Comparison of ENCODE assay signal across 13 cellular contexts in genomic region chr11:95688501-95689222, GRCh38.
DNase-seq lines count a peak whose midpoint lies in the region; ATAC-seq, FAIRE-seq and TF ChIP-seq lines count a peak whose summit lies in the region.
"Had no signal": no experiment of that assay in that cellular context is flagged by ENCODE, and none has a peak within 500 bp of the region (broad histone marks: within the 10 kb centered on the region; RNA-seq: fewer than 3 reads in every experiment).

No MANE protein-coding gene starts in this region.

- no peak for TF ChIP-seq POLR2A in vagina (IDR thresholded peaks at IDR 0.05)

- H3K36me3 Mint-ChIP-seq in activated naive CD4-positive, alpha-beta T cell treated with anti-CD3 and anti-CD28 coated beads, Interleukin-2, amount 50 U/mL, for 72 hours, result peaks cover 8 to 18% of the 10 kb centered on the region in 2 donors

- no peaks in the 10 kb centered on the region for H3K9me3 Mint-ChIP-seq in activated naive CD4-positive, alpha-beta T cell treated with anti-CD3 and anti-CD28 coated beads, Interleukin-2, amount 50 U/mL, for 72 hours

- intact Hi-C loops in vagina (cut with DNase I), result no loop called here

- no peak for DNase-seq in activated naive CD4-positive, alpha-beta T cell treated with anti-CD3 and anti-CD28 coated beads, Interleukin-2, amount 50 U/mL, for 72 hours (ENCODE audit: low spot score in 2 of 2)
- no peak for DNase-seq in activated naive CD4-positive, alpha-beta T cell treated with Interleukin-2 at 50 U/mL for 16 hours
- DNase-seq in RWPE2 (ENCODE audit: low spot score), result no peak
- no peak for DNase-seq in vagina (ENCODE audit: extremely low spot score in 2 of 2)
- no peak for DNase-seq in frontal cortex (ENCODE audit: low spot score in 2 of 2)
- DNase-seq in glomerular visceral epithelial cell (ENCODE audit: extremely low spot score), result no peak
- DNase-seq: DMS79 treated with DMSO at 0.1 percent for 48 hours, midbrain, NCI-H1694, NCI-H774, posterior cingulate gyrus had no signal

- H3K27ac Mint-ChIP-seq in activated naive CD4-positive, alpha-beta T cell treated with anti-CD3 and anti-CD28 coated beads, Interleukin-2, amount 50 U/mL, for 72 hours, result no peak overlapping the region

- H3K27ac ChIP-seq in RWPE2 (ENCODE audit: poor library complexity, severe bottlenecking), result no peak overlapping the region
- peak overlapping the region; percentile 11 for H3K27ac ChIP-seq in vagina

- no peak for FAIRE-seq in frontal cortex (lab: Jason Lieb, UNC)

- H3K4me3 ChIP-seq in RWPE2 (ENCODE audit: severe bottlenecking) (no peak overlapping the region), vagina (no peak overlapping the region)

- peak; percentile 80 to 89 for ATAC-seq in activated naive CD4-positive, alpha-beta T cell treated with anti-CD3 and anti-CD28 coated beads, Interleukin-2, amount 50 U/mL, for 72 hours
- ATAC-seq in RWPE2 (ENCODE audit: low read depth) (peak; percentile 44), esophagus mucosa (peak; percentile 72), HG03439 (IDR thresholded peaks at IDR 0.05; ENCODE audit: unreplicated experiment) (no peak)

- H3K27me3 ChIP-seq in RWPE2 (ENCODE audit: insufficient read depth, poor library complexity, severe bottlenecking) (no peaks in the 10 kb centered on the region), vagina (no peaks in the 10 kb centered on the region)

- H3K36me3 ChIP-seq in RWPE2 (ENCODE audit: low read depth), result no peaks in the 10 kb centered on the region
- H3K36me3 ChIP-seq in vagina, result no peaks in the 10 kb centered on the region

- no peak for TF ChIP-seq CTCF in RWPE2 (IDR thresholded peaks at IDR 0.05; ENCODE audit: poor library complexity, severe bottlenecking)
- no peak for TF ChIP-seq CTCF in vagina (IDR thresholded peaks at IDR 0.05)

- H3K4me1 ChIP-seq in RWPE2 (ENCODE audit: insufficient read depth, poor library complexity, severe bottlenecking) (peaks cover 6% of the 10 kb centered on the region), vagina (no peaks in the 10 kb centered on the region)

- peaks cover 2% of the 10 kb centered on the region for H3K9me3 ChIP-seq in RWPE2 (ENCODE audit: severe bottlenecking)
- no peaks in the 10 kb centered on the region for H3K9me3 ChIP-seq in vagina
